ENCODE assay signal across 30 cellular contexts in genomic region chr14:76420827-76421226, GRCh38. TPM values are rescaled to one million over a fixed set of nuclear protein-coding genes. Genes with fewer than 3 reads are reported as not detected.
"Had no signal": no experiment of that assay in that cellular context is flagged by ENCODE, and none has a peak within 500 bp of the region (broad histone marks: within the 10 kb centered on the region; RNA-seq: fewer than 3 reads in every experiment).

No MANE protein-coding gene starts in this region.

- DNase-seq: activated CD4-positive, alpha-beta memory T cell treated with anti-CD3 and anti-CD28 coated beads for 36 hours; activated CD4-positive, alpha-beta T cell treated with anti-CD3 and anti-CD28 coated beads for 36 hours; activated CD4-positive, alpha-beta T cell treated with anti-CD3 and anti-CD28 coated beads, Interleukin-2, amount 10 ng/mL, durations not matched to agents 24 days and 14 days; activated CD4-positive, CD25-positive, alpha-beta regulatory T cell; activated CD4-positive, CD25-positive, alpha-beta regulatory T cell treated with anti-CD3 and anti-CD28 coated beads, Interleukin-2, amount 50 U/mL, for 72 hours; activated CD8-positive, alpha-beta T cell treated with anti-CD3 and anti-CD28 coated beads, Interleukin-2, amount 10 ng/mL, durations not matched to agents 7 days and 5 days; activated effector memory CD4-positive, alpha-beta T cell treated with Interleukin-2 at 50 U/mL for 16 hours; activated gamma-delta T cell treated with Interleukin-2 at 50 U/mL for 16 hours; activated naive CD4-positive, alpha-beta T cell treated with anti-CD3 and anti-CD28 coated beads, Interleukin-2, amount 50 U/mL, for 16 hours; activated naive CD4-positive, alpha-beta T cell treated with Interleukin-2 at 50 U/mL for 16 hours; activated T-cell treated with anti-CD3 and anti-CD28 coated beads, Interleukin-2, amount 50 U/mL, for 4 hours; amniotic stem cell; anterior cingulate cortex; brain microvascular endothelial cell; effector CD4-positive, alpha-beta T cell; effector memory CD8-positive, alpha-beta T cell; erythroblast; foreskin keratinocyte; gastrocnemius medialis; glutamatergic neuron; heart left ventricle; T-helper 1 cell; T-helper 17 cell; T1000 had no signal

- H3K36me3 ChIP-seq: brain microvascular endothelial cell, esophagus muscularis mucosa, gastrocnemius medialis, heart left ventricle had no signal

- FAIRE-seq: astrocyte, bronchial epithelial cell had no signal

- H3K9me3 ChIP-seq: esophagus muscularis mucosa, gastrocnemius medialis, heart left ventricle had no signal

- H3K4me1 ChIP-seq: esophagus muscularis mucosa, foreskin keratinocyte, gastrocnemius medialis, heart left ventricle had no signal

- ATAC-seq: activated CD4-positive, alpha-beta T cell treated with anti-CD3 and anti-CD28 coated beads for 36 hours; activated CD8-positive, alpha-beta T cell treated with anti-CD3 and anti-CD28 coated beads, Interleukin-2, amount 10 ng/mL, durations not matched to agents 7 days and 5 days; activated T-cell treated with anti-CD3 and anti-CD28 coated beads, Interleukin-2, amount 50 U/mL, for 4 hours; activated T-helper 17 cell treated with anti-CD3 and anti-CD28 coated beads, Interleukin-2, amount 50 U/mL, for 72 hours; effector memory CD8-positive, alpha-beta T cell; foreskin keratinocyte; gastrocnemius medialis; T-helper 17 cell had no signal

- H3K27ac ChIP-seq: brain microvascular endothelial cell, coronary artery, esophagus muscularis mucosa, foreskin keratinocyte, gastrocnemius medialis, heart left ventricle had no signal

- H3K4me3 ChIP-seq: coronary artery, esophagus muscularis mucosa, gastrocnemius medialis, heart left ventricle had no signal

- H3K27me3 ChIP-seq: brain microvascular endothelial cell, gastrocnemius medialis had no signal

RNA-seq across cellular contexts. Expression of gene ESRRB, which starts 44.9 kb away (rescaled TPM):
- total RNA-seq: activated CD8-positive, alpha-beta memory T cell treated with anti-CD3 and anti-CD28 coated beads for 36 hours; astrocyte; bronchial epithelial cell; foreskin keratinocyte had no signal
- polyA plus RNA-seq: foreskin keratinocyte had no signal
